In genomic region chr11:119935341-119935925, GRCh38 we compare ENCODE assay signal across 18 cellular contexts.
A peak's percentile ranks its signal among the peaks of the same experiment; 100 is the strongest.
DNase-seq lines count a peak whose midpoint lies in the region; ATAC-seq and TF ChIP-seq lines count a peak whose summit lies in the region.
"Had no signal": no experiment of that assay in that cellular context is flagged by ENCODE, and none has a peak within 500 bp of the region (broad histone marks: within the 10 kb centered on the region; RNA-seq: fewer than 3 reads in every experiment).

No MANE protein-coding gene starts in this region.

- H3K36me3 ChIP-seq in endodermal cell (ENCODE audit: control insufficient read depth, insufficient read depth, low read length) (no peaks in the 10 kb centered on the region), esophagus squamous epithelium (no peaks in the 10 kb centered on the region)

- no peaks in the 10 kb centered on the region for H3K36me3 Mint-ChIP-seq in endodermal cell (ENCODE audit: low read depth)
- H3K36me3 Mint-ChIP-seq in CD14-positive monocyte: no peaks in the 10 kb centered on the region
- H3K36me3 Mint-ChIP-seq: CD4-positive, CD25-positive, alpha-beta regulatory T cell had no signal

- H3K27me3 ChIP-seq in endodermal cell (ENCODE audit: control insufficient read depth, insufficient read depth, low read length, poor library complexity, severe bottlenecking) (peaks cover 9% of the 10 kb centered on the region), esophagus squamous epithelium (peaks cover 0 to 65% (median 0%) of the 10 kb centered on the region in 4 donors)

- TF ChIP-seq CTCF in endodermal cell (conservative IDR thresholded peaks at IDR 0.05): no peak
- TF ChIP-seq CTCF in CD14-positive monocyte (IDR thresholded peaks at IDR 0.05): no peak
- no peak for TF ChIP-seq CTCF in esophagus squamous epithelium (IDR thresholded peaks at IDR 0.05)

- intact Hi-C loops in CD14-positive monocyte (cut with micrococcal nuclease) (no loop called here), esophagus squamous epithelium (cut with DNase I) (no loop called here)

- ATAC-seq in GM19023 (IDR thresholded peaks at IDR 0.05; ENCODE audit: unreplicated experiment) (no peak), HG03196 (IDR thresholded peaks at IDR 0.05; ENCODE audit: unreplicated experiment) (no peak)
- ATAC-seq: A549 had no signal

- no peak overlapping the region for H3K4me3 Mint-ChIP-seq in endodermal cell
- H3K4me3 Mint-ChIP-seq in CD14-positive monocyte: no peak overlapping the region
- H3K4me3 Mint-ChIP-seq: CD4-positive, CD25-positive, alpha-beta regulatory T cell had no signal

- WGBS in endodermal cell (ENCODE audit: insufficient coverage in 1 of 2, insufficient read length in 1 of 2), 2 experiments: 91 to 94% methylated on average over 4 to 7 of the region's 7 CpGs
- 50 to 79% methylated on average over 4 to 6 of the region's 7 CpGs for WGBS in esophagus squamous epithelium, 2 donors

- H3K27ac ChIP-seq in endodermal cell (ENCODE audit: low read depth, low read length) (peak overlapping the region; percentile 6), esophagus squamous epithelium (no peak overlapping the region)
- H3K27ac ChIP-seq: A549, GM23248, KMS-11 had no signal

- no peak for TF ChIP-seq POLR2A in esophagus squamous epithelium (IDR thresholded peaks at IDR 0.05)

- no peak overlapping the region for H3K9ac ChIP-seq in endodermal cell (ENCODE audit: extremely low read depth, low read length, poor library complexity, severe bottlenecking)
- H3K9ac ChIP-seq: GM23248, KMS-11 had no signal

- DNase-seq in Ammon's horn (ENCODE audit: low spot score) (peak; percentile 48), NCI-H1092 treated with DMSO at 0.1 percent for 48 hours (lab: John Stamatoyannopoulos, UW) (peak; percentile 27), endodermal cell (no peak), pons (ENCODE audit: low spot score) (peak; percentile 19), CD14-positive monocyte (ENCODE audit: low spot score) (no peak), esophagus squamous epithelium (lab: John Stamatoyannopoulos, UW) (no peak)
- DNase-seq: Caco-2; CD4-positive, CD25-positive, alpha-beta regulatory T cell; DMS53; GM23248; NCI-H146; NCI-H2227 treated with DMSO at 0.1 percent for 48 hours; RPMI8226; SIG-M5 had no signal

- H3K9me3 Mint-ChIP-seq in endodermal cell: no peaks in the 10 kb centered on the region
- peaks cover 0 to 3% (median 0%) of the 10 kb centered on the region in 7 donors for H3K9me3 Mint-ChIP-seq in CD14-positive monocyte

- no peaks in the 10 kb centered on the region for H3K9me3 ChIP-seq in endodermal cell (ENCODE audit: control insufficient read depth, low read length)
- H3K9me3 ChIP-seq in esophagus squamous epithelium: no peaks in the 10 kb centered on the region
- H3K9me3 ChIP-seq: A549, Caco-2 had no signal

- H3K4me1 ChIP-seq in endodermal cell (ENCODE audit: control insufficient read depth, insufficient read depth, low read length) (no peaks in the 10 kb centered on the region), esophagus squamous epithelium (no peaks in the 10 kb centered on the region)
- H3K4me1 ChIP-seq: A549, Caco-2 had no signal

- no peak overlapping the region for H3K27ac Mint-ChIP-seq in endodermal cell
- no peak overlapping the region for H3K27ac Mint-ChIP-seq in CD14-positive monocyte
- H3K27ac Mint-ChIP-seq: CD4-positive, CD25-positive, alpha-beta regulatory T cell had no signal

- no peak overlapping the region for H3K4me3 ChIP-seq in endodermal cell (ENCODE audit: low read length)
- H3K4me3 ChIP-seq in esophagus squamous epithelium: no peak overlapping the region
- H3K4me3 ChIP-seq: A549, GM23248 had no signal

- H3K4me1 Mint-ChIP-seq in endodermal cell (peaks cover 5% of the 10 kb centered on the region), CD14-positive monocyte (peaks cover 2% of the 10 kb centered on the region)
- H3K4me1 Mint-ChIP-seq: CD4-positive, CD25-positive, alpha-beta regulatory T cell had no signal

- peaks cover 9% of the 10 kb centered on the region for H3K27me3 Mint-ChIP-seq in endodermal cell (ENCODE audit: insufficient read depth)
- peaks cover 2 to 16% (median 14%) of the 10 kb centered on the region in 3 donors for H3K27me3 Mint-ChIP-seq in CD14-positive monocyte (ENCODE audit: low read depth in 3 of 3)

Comparison
In these comparisons a context has a peak if more than half of its experiments do, and no peak if none do; other contexts are left out.
1. DNase-seq: peak in Ammon's horn (single experiment), NCI-H1092 treated with DMSO at 0.1 percent for 48 hours (single experiment) and pons (single experiment); none in endodermal cell (single experiment), CD14-positive monocyte (single experiment) and esophagus squamous epithelium (single experiment).